Comparison of ENCODE assay signal across 1 cellular context in the genomic region with DNA sequence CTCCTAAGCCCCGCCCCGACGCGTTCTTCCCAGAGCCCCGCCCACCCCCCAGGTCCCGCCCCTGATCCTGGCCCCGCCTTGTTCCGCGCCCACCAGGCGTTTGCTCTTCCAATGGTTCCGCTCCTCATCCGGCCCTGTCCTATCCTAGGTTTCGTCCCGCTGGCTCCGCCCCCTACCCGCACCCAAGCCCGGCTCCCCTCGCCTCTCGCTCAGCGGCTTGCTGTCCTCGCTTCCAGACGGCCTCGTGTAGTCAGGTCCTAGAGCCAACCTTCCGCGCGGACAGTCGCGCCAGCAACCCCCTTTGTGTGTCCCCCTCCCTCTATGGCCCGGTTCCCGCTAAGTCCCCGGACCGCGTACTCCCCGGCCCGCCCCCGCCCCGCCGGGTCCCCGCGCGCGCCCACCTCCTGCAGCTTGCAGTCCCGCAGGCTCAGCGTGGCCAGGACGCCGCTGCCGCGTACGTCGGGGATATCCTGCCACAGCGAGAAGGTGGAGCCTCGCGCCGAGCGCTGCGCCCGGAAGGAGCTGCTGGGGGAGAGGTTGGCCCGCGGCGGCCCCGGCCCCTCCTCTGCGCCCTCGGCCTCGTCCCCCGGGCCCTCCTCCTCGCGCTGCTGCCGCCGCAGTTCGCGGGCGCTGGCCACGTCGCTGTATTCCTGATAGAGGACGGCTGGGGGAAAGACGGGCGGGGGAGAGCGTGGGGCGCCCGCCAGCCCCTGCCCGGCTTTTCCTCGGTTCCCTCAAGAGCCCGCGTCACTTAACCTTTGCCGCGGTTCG.
TF ChIP-seq lines count a peak whose summit lies in the region.

No MANE protein-coding gene starts in this region.

TF ChIP-seq in GM23338, 12 proteins besides CTCF, POLR2A, EP300 and RAD21 (continued from another document):
- TF ChIP-seq, protein P1, sequence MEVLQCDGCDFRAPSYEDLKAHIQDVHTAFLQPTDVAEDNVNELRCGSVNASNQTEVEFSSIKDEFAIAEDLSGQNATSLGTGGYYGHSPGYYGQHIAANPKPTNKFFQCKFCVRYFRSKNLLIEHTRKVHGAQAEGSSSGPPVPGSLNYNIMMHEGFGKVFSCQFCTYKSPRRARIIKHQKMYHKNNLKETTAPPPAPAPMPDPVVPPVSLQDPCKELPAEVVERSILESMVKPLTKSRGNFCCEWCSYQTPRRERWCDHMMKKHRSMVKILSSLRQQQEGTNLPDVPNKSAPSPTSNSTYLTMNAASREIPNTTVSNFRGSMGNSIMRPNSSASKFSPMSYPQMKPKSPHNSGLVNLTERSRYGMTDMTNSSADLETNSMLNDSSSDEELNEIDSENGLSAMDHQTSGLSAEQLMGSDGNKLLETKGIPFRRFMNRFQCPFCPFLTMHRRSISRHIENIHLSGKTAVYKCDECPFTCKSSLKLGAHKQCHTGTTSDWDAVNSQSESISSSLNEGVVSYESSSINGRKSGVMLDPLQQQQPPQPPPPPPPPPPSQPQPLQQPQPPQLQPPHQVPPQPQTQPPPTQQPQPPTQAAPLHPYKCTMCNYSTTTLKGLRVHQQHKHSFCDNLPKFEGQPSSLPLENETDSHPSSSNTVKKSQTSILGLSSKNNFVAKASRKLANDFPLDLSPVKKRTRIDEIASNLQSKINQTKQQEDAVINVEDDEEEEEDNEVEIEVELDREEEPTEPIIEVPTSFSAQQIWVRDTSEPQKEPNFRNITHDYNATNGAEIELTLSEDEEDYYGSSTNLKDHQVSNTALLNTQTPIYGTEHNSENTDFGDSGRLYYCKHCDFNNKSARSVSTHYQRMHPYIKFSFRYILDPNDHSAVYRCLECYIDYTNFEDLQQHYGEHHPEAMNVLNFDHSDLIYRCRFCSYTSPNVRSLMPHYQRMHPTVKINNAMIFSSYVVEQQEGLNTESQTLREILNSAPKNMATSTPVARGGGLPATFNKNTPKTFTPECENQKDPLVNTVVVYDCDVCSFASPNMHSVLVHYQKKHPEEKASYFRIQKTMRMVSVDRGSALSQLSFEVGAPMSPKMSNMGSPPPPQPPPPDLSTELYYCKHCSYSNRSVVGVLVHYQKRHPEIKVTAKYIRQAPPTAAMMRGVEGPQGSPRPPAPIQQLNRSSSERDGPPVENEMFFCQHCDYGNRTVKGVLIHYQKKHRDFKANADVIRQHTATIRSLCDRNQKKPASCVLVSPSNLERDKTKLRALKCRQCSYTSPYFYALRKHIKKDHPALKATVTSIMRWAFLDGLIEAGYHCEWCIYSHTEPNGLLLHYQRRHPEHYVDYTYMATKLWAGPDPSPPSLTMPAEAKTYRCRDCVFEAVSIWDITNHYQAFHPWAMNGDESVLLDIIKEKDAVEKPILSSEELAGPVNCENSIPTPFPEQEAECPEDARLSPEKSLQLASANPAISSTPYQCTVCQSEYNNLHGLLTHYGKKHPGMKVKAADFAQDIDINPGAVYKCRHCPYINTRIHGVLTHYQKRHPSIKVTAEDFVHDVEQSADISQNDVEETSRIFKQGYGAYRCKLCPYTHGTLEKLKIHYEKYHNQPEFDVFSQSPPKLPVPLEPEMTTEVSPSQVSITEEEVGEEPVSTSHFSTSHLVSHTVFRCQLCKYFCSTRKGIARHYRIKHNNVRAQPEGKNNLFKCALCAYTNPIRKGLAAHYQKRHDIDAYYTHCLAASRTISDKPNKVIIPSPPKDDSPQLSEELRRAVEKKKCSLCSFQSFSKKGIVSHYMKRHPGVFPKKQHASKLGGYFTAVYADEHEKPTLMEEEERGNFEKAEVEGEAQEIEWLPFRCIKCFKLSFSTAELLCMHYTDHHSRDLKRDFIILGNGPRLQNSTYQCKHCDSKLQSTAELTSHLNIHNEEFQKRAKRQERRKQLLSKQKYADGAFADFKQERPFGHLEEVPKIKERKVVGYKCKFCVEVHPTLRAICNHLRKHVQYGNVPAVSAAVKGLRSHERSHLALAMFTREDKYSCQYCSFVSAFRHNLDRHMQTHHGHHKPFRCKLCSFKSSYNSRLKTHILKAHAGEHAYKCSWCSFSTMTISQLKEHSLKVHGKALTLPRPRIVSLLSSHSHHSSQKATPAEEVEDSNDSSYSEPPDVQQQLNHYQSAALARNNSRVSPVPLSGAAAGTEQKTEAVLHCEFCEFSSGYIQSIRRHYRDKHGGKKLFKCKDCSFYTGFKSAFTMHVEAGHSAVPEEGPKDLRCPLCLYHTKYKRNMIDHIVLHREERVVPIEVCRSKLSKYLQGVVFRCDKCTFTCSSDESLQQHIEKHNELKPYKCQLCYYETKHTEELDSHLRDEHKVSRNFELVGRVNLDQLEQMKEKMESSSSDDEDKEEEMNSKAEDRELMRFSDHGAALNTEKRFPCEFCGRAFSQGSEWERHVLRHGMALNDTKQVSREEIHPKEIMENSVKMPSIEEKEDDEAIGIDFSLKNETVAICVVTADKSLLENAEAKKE (CRISPR knock-in tag; IDR thresholded peaks at IDR 0.05), result no peak
- TF ChIP-seq POLR2AphosphoS5 (IDR thresholded peaks at IDR 0.05; ENCODE audit: low read depth), result peak; percentile 96
- TF ChIP-seq, protein P2, sequence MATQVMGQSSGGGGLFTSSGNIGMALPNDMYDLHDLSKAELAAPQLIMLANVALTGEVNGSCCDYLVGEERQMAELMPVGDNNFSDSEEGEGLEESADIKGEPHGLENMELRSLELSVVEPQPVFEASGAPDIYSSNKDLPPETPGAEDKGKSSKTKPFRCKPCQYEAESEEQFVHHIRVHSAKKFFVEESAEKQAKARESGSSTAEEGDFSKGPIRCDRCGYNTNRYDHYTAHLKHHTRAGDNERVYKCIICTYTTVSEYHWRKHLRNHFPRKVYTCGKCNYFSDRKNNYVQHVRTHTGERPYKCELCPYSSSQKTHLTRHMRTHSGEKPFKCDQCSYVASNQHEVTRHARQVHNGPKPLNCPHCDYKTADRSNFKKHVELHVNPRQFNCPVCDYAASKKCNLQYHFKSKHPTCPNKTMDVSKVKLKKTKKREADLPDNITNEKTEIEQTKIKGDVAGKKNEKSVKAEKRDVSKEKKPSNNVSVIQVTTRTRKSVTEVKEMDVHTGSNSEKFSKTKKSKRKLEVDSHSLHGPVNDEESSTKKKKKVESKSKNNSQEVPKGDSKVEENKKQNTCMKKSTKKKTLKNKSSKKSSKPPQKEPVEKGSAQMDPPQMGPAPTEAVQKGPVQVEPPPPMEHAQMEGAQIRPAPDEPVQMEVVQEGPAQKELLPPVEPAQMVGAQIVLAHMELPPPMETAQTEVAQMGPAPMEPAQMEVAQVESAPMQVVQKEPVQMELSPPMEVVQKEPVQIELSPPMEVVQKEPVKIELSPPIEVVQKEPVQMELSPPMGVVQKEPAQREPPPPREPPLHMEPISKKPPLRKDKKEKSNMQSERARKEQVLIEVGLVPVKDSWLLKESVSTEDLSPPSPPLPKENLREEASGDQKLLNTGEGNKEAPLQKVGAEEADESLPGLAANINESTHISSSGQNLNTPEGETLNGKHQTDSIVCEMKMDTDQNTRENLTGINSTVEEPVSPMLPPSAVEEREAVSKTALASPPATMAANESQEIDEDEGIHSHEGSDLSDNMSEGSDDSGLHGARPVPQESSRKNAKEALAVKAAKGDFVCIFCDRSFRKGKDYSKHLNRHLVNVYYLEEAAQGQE (IDR thresholded peaks at IDR 0.05; ENCODE audit: unreplicated experiment), result no peak
- TF ChIP-seq EZH2phosphoT487 (IDR thresholded peaks at IDR 0.05; ENCODE audit: unreplicated experiment), result no peak
- no peak for TF ChIP-seq STAT1 (IDR thresholded peaks at IDR 0.05; ENCODE audit: unreplicated experiment)
